Comparison of ENCODE assay signal across 12 cellular contexts in the genomic region with DNA sequence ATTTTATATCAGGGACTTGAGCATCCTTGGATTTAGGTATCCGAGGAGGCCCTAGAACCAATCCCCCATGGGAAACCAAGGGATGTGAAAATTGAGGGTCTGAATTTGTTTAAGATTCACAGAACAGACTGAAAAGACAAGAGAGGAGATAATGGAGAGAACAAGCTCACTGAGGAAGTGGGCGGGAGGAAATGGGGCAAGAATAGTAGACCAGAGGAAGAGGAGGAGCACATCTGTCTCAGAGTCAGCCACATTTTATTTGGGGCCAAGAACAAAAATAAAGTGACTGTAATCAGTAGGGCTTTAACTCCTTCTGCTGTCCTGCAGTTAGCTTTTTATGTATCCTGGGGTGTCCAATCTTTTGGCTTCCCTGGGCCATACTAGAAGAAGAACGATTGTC.
DNase-seq lines count a peak whose midpoint lies in the region; ATAC-seq and TF ChIP-seq lines count a peak whose summit lies in the region.
"Had no signal": no experiment of that assay in that cellular context is flagged by ENCODE, and none has a peak within 500 bp of the region (broad histone marks: within the 10 kb centered on the region; RNA-seq: fewer than 3 reads in every experiment).

No MANE protein-coding gene starts in this region.

- intact Hi-C loops in OCI-LY7 (cut with micrococcal nuclease; ENCODE audit: unreplicated experiment): no loop called here
- intact Hi-C loops in cardiac septum (cut with DNase I): no loop called here

- no peaks in the 10 kb centered on the region for H3K27me3 ChIP-seq in BLaER1

- H4K20me1 ChIP-seq in BLaER1: no peaks in the 10 kb centered on the region
- no peaks in the 10 kb centered on the region for H4K20me1 ChIP-seq in OCI-LY7 (ENCODE audit: insufficient read depth, low read length)

- H3K27ac ChIP-seq in BLaER1 (peak overlapping the region; percentile 55), OCI-LY7 (ENCODE audit: low read depth, low read length, poor library complexity, severe bottlenecking) (peak overlapping the region; percentile 77), caudate nucleus (ENCODE audit: low read depth, low read length) (no peak overlapping the region)

- H3K79me2 ChIP-seq in OCI-LY7 (ENCODE audit: insufficient read depth, low read depth, low read length): no peaks in the 10 kb centered on the region

- no peak overlapping the region for H2AFZ ChIP-seq in OCI-LY7 (ENCODE audit: low read length)

- H3K9me2 ChIP-seq in OCI-LY7 (ENCODE audit: insufficient read depth, low read length): no peaks in the 10 kb centered on the region

- H3K27ac Mint-ChIP-seq in activated naive CD8-positive, alpha-beta T cell treated with anti-CD3 and anti-CD28 coated beads, Interleukin-2, amount 50 U/mL, for 24 hours: peak overlapping the region; percentile 70
- H3K27ac Mint-ChIP-seq in stimulated activated naive B cell treated with anti-CD40 and anti-IgM and Interleukin-4, amounts not matched to agents 10 μg/mL and 1 μg/mL and 100 μg/mL, for 72 hours: no peak overlapping the region

- POLR2A ChIA-PET in OCI-LY7 (lab: Charles Lee): interaction anchor here (0.6 to 2.7 kb wide), 7 partner anchors 8 to 260 kb away, joined by 3 to 10 read pairs (median 3); a partner anchor contains a TSS

- H3K4me2 ChIP-seq in BLaER1: peak overlapping the region; percentile 70
- H3K4me2 ChIP-seq in OCI-LY7 (ENCODE audit: low read length): peak overlapping the region; percentile 71

- DNase-seq in GF-D8 (lab: John Stamatoyannopoulos, UW) (peak; percentile 81), OCI-LY7 (ENCODE audit: low spot score) (peak; percentile 69), caudate nucleus (lab: John Stamatoyannopoulos, UW) (no peak), cardiac septum (ENCODE audit: low spot score) (no peak), AG20443 (ENCODE audit: low spot score) (no peak)
- no peak for DNase-seq in activated naive CD8-positive, alpha-beta T cell treated with anti-CD3 and anti-CD28 coated beads, Interleukin-2, amount 50 U/mL, for 24 hours
- DNase-seq in stimulated activated naive B cell treated with anti-CD40 and anti-IgM and Interleukin-4, amounts not matched to agents 10 μg/mL and 1 μg/mL and 100 μg/mL, for 72 hours: no peak
- DNase-seq: anterior cingulate cortex, NCI-H1092, NCI-H510A treated with DMSO at 0.1 percent for 48 hours, SHP77 had no signal

- H3K9me3 ChIP-seq in BLaER1: no peaks in the 10 kb centered on the region
- H3K9me3 ChIP-seq in OCI-LY7 (ENCODE audit: low read length): no peaks in the 10 kb centered on the region

- H3K4me3 Mint-ChIP-seq in activated naive CD8-positive, alpha-beta T cell treated with anti-CD3 and anti-CD28 coated beads, Interleukin-2, amount 50 U/mL, for 24 hours: no peak overlapping the region
- H3K4me3 Mint-ChIP-seq in stimulated activated naive B cell treated with anti-CD40 and anti-IgM and Interleukin-4, amounts not matched to agents 10 μg/mL and 1 μg/mL and 100 μg/mL, for 72 hours: no peak overlapping the region

- CTCF ChIA-PET in OCI-LY7 (lab: Charles Lee; ENCODE audit: unreplicated experiment): interaction anchor here (1.6 kb wide), 1 partner anchor 9 kb away, joined by 4 read pairs; no protein-coding TSS in a partner anchor

- H3K27me3 Mint-ChIP-seq in activated naive CD8-positive, alpha-beta T cell treated with anti-CD3 and anti-CD28 coated beads, Interleukin-2, amount 50 U/mL, for 24 hours: no peaks in the 10 kb centered on the region
- H3K27me3 Mint-ChIP-seq in stimulated activated naive B cell treated with anti-CD40 and anti-IgM and Interleukin-4, amounts not matched to agents 10 μg/mL and 1 μg/mL and 100 μg/mL, for 72 hours: no peaks in the 10 kb centered on the region

- H3K9me3 Mint-ChIP-seq in activated naive CD8-positive, alpha-beta T cell treated with anti-CD3 and anti-CD28 coated beads, Interleukin-2, amount 50 U/mL, for 24 hours: peaks cover 3% of the 10 kb centered on the region
- H3K9me3 Mint-ChIP-seq in stimulated activated naive B cell treated with anti-CD40 and anti-IgM and Interleukin-4, amounts not matched to agents 10 μg/mL and 1 μg/mL and 100 μg/mL, for 72 hours: peaks cover 3 to 4% of the 10 kb centered on the region in 2 donors

- H3K4me1 ChIP-seq in BLaER1: peaks cover 22% of the 10 kb centered on the region
- peaks cover 67% of the 10 kb centered on the region for H3K4me1 ChIP-seq in OCI-LY7 (ENCODE audit: insufficient read depth, low read length, poor library complexity, severe bottlenecking)

- peaks cover 16% of the 10 kb centered on the region for H3K4me1 Mint-ChIP-seq in activated naive CD8-positive, alpha-beta T cell treated with anti-CD3 and anti-CD28 coated beads, Interleukin-2, amount 50 U/mL, for 24 hours
- peaks cover 4 to 14% of the 10 kb centered on the region in 2 donors for H3K4me1 Mint-ChIP-seq in stimulated activated naive B cell treated with anti-CD40 and anti-IgM and Interleukin-4, amounts not matched to agents 10 μg/mL and 1 μg/mL and 100 μg/mL, for 72 hours

- no peak overlapping the region; the same call in 1 of the 2 replicates for H3K9ac ChIP-seq in BLaER1

- no TSS peak for BruUV-seq in OCI-LY7 (replicated peaks; lab: Mats Ljungman, UMichigan)

- H3K36me3 Mint-ChIP-seq in activated naive CD8-positive, alpha-beta T cell treated with anti-CD3 and anti-CD28 coated beads, Interleukin-2, amount 50 U/mL, for 24 hours (ENCODE audit: low read depth): peaks cover 55% of the 10 kb centered on the region
- peaks cover 7 to 27% of the 10 kb centered on the region in 2 donors for H3K36me3 Mint-ChIP-seq in stimulated activated naive B cell treated with anti-CD40 and anti-IgM and Interleukin-4, amounts not matched to agents 10 μg/mL and 1 μg/mL and 100 μg/mL, for 72 hours

- peaks cover 85% of the 10 kb centered on the region for H3K36me3 ChIP-seq in BLaER1
- H3K36me3 ChIP-seq in OCI-LY7 (ENCODE audit: insufficient read depth, low read length): peaks cover 88% of the 10 kb centered on the region

- ATAC-seq in activated naive CD8-positive, alpha-beta T cell treated with anti-CD3 and anti-CD28 coated beads, Interleukin-2, amount 50 U/mL, for 24 hours: no peak
- ATAC-seq in stimulated activated naive B cell treated with anti-CD40 and anti-IgM and Interleukin-4, amounts not matched to agents 10 μg/mL and 1 μg/mL and 100 μg/mL, for 72 hours (replicated peaks): no peak

- H3K4me3 ChIP-seq in BLaER1 (peak overlapping the region; percentile 14; the same call in 1 of the 2 replicates), OCI-LY7 (ENCODE audit: low read depth, low read length, poor library complexity, severe bottlenecking) (peak overlapping the region; percentile 28)

- no peak for TF ChIP-seq CTCF in OCI-LY7 (conservative IDR thresholded peaks at IDR 0.05; ENCODE audit: low read length)

Comparison
In these comparisons a context has a peak if more than half of its experiments do, and no peak if none do; other contexts are left out.
1. DNase-seq: peak in GF-D8 (single experiment) and OCI-LY7 (single experiment); none in activated naive CD8-positive, alpha-beta T cell treated with anti-CD3 and anti-CD28 coated beads, Interleukin-2, amount 50 U/mL, for 24 hours (single experiment), stimulated activated naive B cell treated with anti-CD40 and anti-IgM and Interleukin-4, amounts not matched to agents 10 μg/mL and 1 μg/mL and 100 μg/mL, for 72 hours (single experiment), caudate nucleus (0 of 61), cardiac septum (single experiment) and AG20443 (single experiment).